ENCODE assay signal across 8 cellular contexts in the genomic region with DNA sequence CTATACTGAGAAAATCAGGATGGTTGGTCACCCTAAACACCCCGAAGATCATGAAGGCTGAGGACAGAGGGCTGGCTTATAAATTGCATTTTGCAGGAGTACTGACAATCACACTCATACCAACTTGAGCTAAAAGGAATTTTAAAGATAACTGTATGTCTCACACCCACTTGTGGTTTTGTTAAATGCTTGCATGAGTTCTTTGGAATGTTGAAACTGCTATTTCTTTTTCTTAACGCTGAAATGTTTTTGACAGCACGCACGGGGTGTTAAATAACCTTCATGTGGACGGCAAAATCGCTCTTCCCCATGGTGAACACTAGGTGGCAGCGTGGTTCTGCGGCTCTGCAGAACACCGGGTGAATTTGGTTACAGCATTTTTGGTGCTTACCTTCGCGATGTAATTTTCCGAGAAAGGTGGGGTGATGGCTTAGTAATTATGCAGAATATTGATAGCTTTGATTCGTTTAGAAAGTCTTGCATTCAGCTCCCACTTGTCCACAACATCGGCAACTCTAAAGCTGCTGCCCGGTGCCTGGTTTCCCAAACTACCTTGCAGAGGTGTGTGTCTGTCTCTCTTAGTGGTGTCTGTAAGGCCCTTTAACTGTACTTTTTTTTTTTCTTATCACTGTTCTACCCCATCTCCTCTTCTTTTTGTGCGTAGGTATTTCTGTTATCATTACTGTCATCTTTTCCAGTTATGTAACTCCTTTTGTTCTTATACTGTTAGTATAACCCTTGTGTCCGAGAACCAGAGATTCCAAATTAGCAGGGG. TPM values are rescaled to one million over a fixed set of nuclear protein-coding genes. Genes with fewer than 3 reads are reported as not detected.
DNase-seq lines count a peak whose midpoint lies in the region; ATAC-seq and TF ChIP-seq lines count a peak whose summit lies in the region.

No MANE protein-coding gene starts in this region.

- H3K27me3 ChIP-seq in MM.1S (replicated peaks; ENCODE audit: insufficient read depth, low read length): no peaks in the 10 kb centered on the region
- H3K27me3 ChIP-seq in SK-N-SH (ENCODE audit: insufficient read depth): no peaks in the 10 kb centered on the region

- H3K9me2 ChIP-seq in MM.1S (replicated peaks; ENCODE audit: insufficient read depth, low read length) (no peaks in the 10 kb centered on the region), SK-N-SH (no peaks in the 10 kb centered on the region)

- WGBS in SK-N-SH (ENCODE audit: low lambda C conversion rate): 21% methylated on average over 17 of the region's 17 CpGs

- peaks cover 7% of the 10 kb centered on the region for H3K27me3 Mint-ChIP-seq in activated naive CD8-positive, alpha-beta T cell treated with anti-CD3 and anti-CD28 coated beads, Interleukin-2, amount 10 ng/mL, durations not matched to agents 7 days and 5 days

- ATAC-seq in Right ventricle myocardium inferior: peak; percentile 55
- ATAC-seq in activated naive CD8-positive, alpha-beta T cell treated with anti-CD3 and anti-CD28 coated beads, Interleukin-2, amount 10 ng/mL, durations not matched to agents 7 days and 5 days (ENCODE audit: low read depth): peak; percentile 61
- ATAC-seq in Right ventricle myocardium superior (ENCODE audit: poor library complexity): peak; percentile 85
- no peak for ATAC-seq in GM19397 (IDR thresholded peaks at IDR 0.05; ENCODE audit: unreplicated experiment)

- no peaks in the 10 kb centered on the region for H3K36me3 Mint-ChIP-seq in activated naive CD8-positive, alpha-beta T cell treated with anti-CD3 and anti-CD28 coated beads, Interleukin-2, amount 10 ng/mL, durations not matched to agents 7 days and 5 days

- no peaks in the 10 kb centered on the region for H3F3A ChIP-seq in MM.1S (ENCODE audit: insufficient read depth, low read length)
- peaks cover 8% of the 10 kb centered on the region for H3F3A ChIP-seq in SK-N-SH (replicated peaks; ENCODE audit: insufficient read depth)

- H3K4me3 ChIP-seq in MM.1S (ENCODE audit: low read length): no peak overlapping the region
- H3K4me3 ChIP-seq in SK-N-SH (ENCODE audit: low read depth in 2 of 2, low read length in 1 of 2): peak overlapping the region in 1 of 2 experiments; percentile 20; a peak in 1 of 4 replicates

- CTCF ChIA-PET in SK-N-SH (lab: Yijun Ruan, JAX): interaction anchor here (0.7 to 16.5 kb wide), 46 partner anchors 8 to 810 kb away, joined by 3 to 185 read pairs (median 4); partner anchors contain the start of gene CEMIP

- H3K4me1 Mint-ChIP-seq in activated naive CD8-positive, alpha-beta T cell treated with anti-CD3 and anti-CD28 coated beads, Interleukin-2, amount 10 ng/mL, durations not matched to agents 7 days and 5 days: no peaks in the 10 kb centered on the region

- H3K79me2 ChIP-seq in MM.1S (ENCODE audit: low read length) (no peaks in the 10 kb centered on the region), SK-N-SH (ENCODE audit: insufficient read depth) (no peaks in the 10 kb centered on the region)

- no peak overlapping the region for H3K27ac Mint-ChIP-seq in activated naive CD8-positive, alpha-beta T cell treated with anti-CD3 and anti-CD28 coated beads, Interleukin-2, amount 10 ng/mL, durations not matched to agents 7 days and 5 days

- H3K9me3 ChIP-seq in MM.1S (replicated peaks; ENCODE audit: insufficient read depth, low read length) (no peaks in the 10 kb centered on the region), SK-N-SH (no peaks in the 10 kb centered on the region)

- H3K27ac ChIP-seq in MM.1S (ENCODE audit: low read length) (no peak overlapping the region), SK-N-SH (ENCODE audit: low read depth in 2 of 2, low read length in 1 of 2) (peak overlapping the region; percentile 49 to 69; a peak in 3 of 4 replicates)

- peak; percentile 66 to 94 for TF ChIP-seq EP300 in SK-N-SH (IDR thresholded peaks at IDR 0.05; ENCODE audit: borderline replicate concordance in 1 of 2, low read depth in 1 of 2, low read length in 1 of 2)

- no peak for DNase-seq in Right ventricle myocardium inferior (ENCODE audit: missing footprints)
- no peak for DNase-seq in cardiac septum (ENCODE audit: low spot score)
- DNase-seq in MM.1S: peak; percentile 75
- peak; percentile 75 for DNase-seq in SK-N-SH
- peak; percentile 49 for DNase-seq in activated naive CD8-positive, alpha-beta T cell treated with anti-CD3 and anti-CD28 coated beads, Interleukin-2, amount 10 ng/mL, durations not matched to agents 7 days and 5 days
- DNase-seq in Right ventricle myocardium superior: peak; percentile 52
- DNase-seq in putamen (ENCODE audit: low spot score): peak; percentile 83

- H3K9ac ChIP-seq in MM.1S (ENCODE audit: low read length): no peak overlapping the region
- no peak overlapping the region for H3K9ac ChIP-seq in SK-N-SH

- no peak overlapping the region for H3K4me3 Mint-ChIP-seq in activated naive CD8-positive, alpha-beta T cell treated with anti-CD3 and anti-CD28 coated beads, Interleukin-2, amount 10 ng/mL, durations not matched to agents 7 days and 5 days

- H3K36me3 ChIP-seq in MM.1S (replicated peaks; ENCODE audit: insufficient read depth, low read length) (no peaks in the 10 kb centered on the region), SK-N-SH (replicated peaks in 1 of 2; ENCODE audit: control insufficient read depth in 1 of 2, insufficient read depth in 2 of 2, low read length in 1 of 2) (peaks cover 5 to 8% of the 10 kb centered on the region in 2 experiments)

- H3K4me2 ChIP-seq in MM.1S (ENCODE audit: low read depth, low read length): no peak overlapping the region
- peak overlapping the region; percentile 43 for H3K4me2 ChIP-seq in SK-N-SH

- no peaks in the 10 kb centered on the region for H3K4me1 ChIP-seq in MM.1S (ENCODE audit: low read length)
- peaks cover 13 to 16% of the 10 kb centered on the region in 2 experiments; a peak in 3 of 4 replicates for H3K4me1 ChIP-seq in SK-N-SH (ENCODE audit: control insufficient read depth in 1 of 2, insufficient read depth in 2 of 2, low read depth in 1 of 2, low read length in 1 of 2)

- TF ChIP-seq RAD21 in SK-N-SH (IDR thresholded peaks at IDR 0.05; ENCODE audit: low read length): peak; percentile 96

- TF ChIP-seq CTCF in MM.1S (IDR thresholded peaks at IDR 0.05; ENCODE audit: low read length) (peak; percentile 93), SK-N-SH (IDR thresholded peaks at IDR 0.05) (peak; percentile 98)

- H2AFZ ChIP-seq in MM.1S (ENCODE audit: low read length) (no peak overlapping the region), SK-N-SH (ENCODE audit: low read depth) (no peak overlapping the region)

- H4K20me1 ChIP-seq in MM.1S (ENCODE audit: insufficient read depth, low read length) (no peaks in the 10 kb centered on the region), SK-N-SH (ENCODE audit: insufficient read depth) (no peaks in the 10 kb centered on the region)

- H3K9me3 Mint-ChIP-seq in activated naive CD8-positive, alpha-beta T cell treated with anti-CD3 and anti-CD28 coated beads, Interleukin-2, amount 10 ng/mL, durations not matched to agents 7 days and 5 days: no peaks in the 10 kb centered on the region

- POLR2A ChIA-PET in SK-N-SH (lab: Yijun Ruan, JAX): no interaction called here
- POLR2A ChIA-PET in activated naive CD8-positive, alpha-beta T cell treated with anti-CD3 and anti-CD28 coated beads, Interleukin-2, amount 10 ng/mL, durations not matched to agents 7 days and 5 days (lab: Charles Lee): no interaction called here

- intact Hi-C loops in Right ventricle myocardium inferior (cut with DNase I) (loop anchor here (2.0 to 10.0 kb wide), 4 partner anchors 56 to 515 kb away; partner anchors contain the start of gene CEMIP), cardiac septum (cut with DNase I) (loop anchor here (2.0 to 5.0 kb wide), 3 partner anchors 111 to 513 kb away; no protein-coding TSS in a partner anchor), Right ventricle myocardium superior (cut with DNase I) (loop anchor here (5.0 kb wide), 1 partner anchor 321 kb away; the partner anchor contains the start of gene CEMIP)

TF ChIP-seq in SK-N-SH, 30 proteins besides CTCF, POLR2A, EP300 and RAD21 (continues in another document):
- peak; percentile 69; the same call in 1 of the 2 replicates for TF ChIP-seq RXRA (IDR thresholded peaks at IDR 0.05; ENCODE audit: borderline replicate concordance, low read depth)
- TF ChIP-seq, protein P1, sequence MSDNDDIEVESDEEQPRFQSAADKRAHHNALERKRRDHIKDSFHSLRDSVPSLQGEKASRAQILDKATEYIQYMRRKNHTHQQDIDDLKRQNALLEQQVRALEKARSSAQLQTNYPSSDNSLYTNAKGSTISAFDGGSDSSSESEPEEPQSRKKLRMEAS (IDR thresholded peaks at IDR 0.05; ENCODE audit: low read depth): peak; percentile 44; the same call in 1 of the 2 replicates
- no peak; the same call in 1 of the 2 replicates for TF ChIP-seq SIN3A (IDR thresholded peaks at IDR 0.05; ENCODE audit: borderline replicate concordance, low read depth, low read length)
- TF ChIP-seq GATA2 (CRISPR knock-in tag; IDR thresholded peaks at IDR 0.05): no peak
- TF ChIP-seq POLR2AphosphoS5 (IDR thresholded peaks at IDR 0.05; ENCODE audit: low read depth, low read length): peak; percentile 51
- TF ChIP-seq TAF1 (IDR thresholded peaks at IDR 0.05; ENCODE audit: borderline replicate concordance, low read depth, low read length): no peak
- TF ChIP-seq RCOR1 (IDR thresholded peaks at IDR 0.05; ENCODE audit: low read length): no peak
- TF ChIP-seq EZH2phosphoT487 (IDR thresholded peaks at IDR 0.05; ENCODE audit: borderline replicate concordance, low read depth): no peak
- TF ChIP-seq SMC3 (IDR thresholded peaks at IDR 0.05; ENCODE audit: low read depth, low read length): peak; percentile 91
- TF ChIP-seq TEAD4 (IDR thresholded peaks at IDR 0.05; ENCODE audit: borderline replicate concordance, insufficient read depth): peak; percentile 91
- no peak for TF ChIP-seq USF2 (IDR thresholded peaks at IDR 0.05; ENCODE audit: borderline replicate concordance, low read depth, low read length)
- TF ChIP-seq NRF1 (IDR thresholded peaks at IDR 0.05; ENCODE audit: low read depth, low read length): no peak

RNA-seq across cellular contexts. Expression of gene ARNT2, which starts 51.7 kb away (rescaled TPM):
- 4.9 TPM for total RNA-seq in Right ventricle myocardium inferior
- total RNA-seq in cardiac septum: 4.7 TPM
- polyA plus RNA-seq in SK-N-SH (2012; rRNA removed): 14.1 and 17.0 TPM in 2 replicates
- 13.5 and 17.2 TPM in 2 replicates for polyA plus RNA-seq in SK-N-SH (2012; cell fraction: cytosol; rRNA removed)
- polyA plus RNA-seq in SK-N-SH (2012; cell fraction: nucleus; rRNA removed): 17.9 and 22.5 TPM in 2 replicates
- not detected for total RNA-seq in activated naive CD8-positive, alpha-beta T cell treated with anti-CD3 and anti-CD28 coated beads, Interleukin-2, amount 10 ng/mL, durations not matched to agents 7 days and 5 days
- total RNA-seq in Right ventricle myocardium superior: 3.3 TPM

Comparison
In these comparisons a context has a peak if more than half of its experiments do, and no peak if none do; other contexts are left out.
1. DNase-seq: peak in MM.1S (single experiment), SK-N-SH (single experiment), activated naive CD8-positive, alpha-beta T cell treated with anti-CD3 and anti-CD28 coated beads, Interleukin-2, amount 10 ng/mL, durations not matched to agents 7 days and 5 days (single experiment), Right ventricle myocardium superior (single experiment) and putamen (single experiment); none in Right ventricle myocardium inferior (single experiment) and cardiac septum (single experiment).